Comparison of ENCODE assay signal across 17 cellular contexts in the genomic region with DNA sequence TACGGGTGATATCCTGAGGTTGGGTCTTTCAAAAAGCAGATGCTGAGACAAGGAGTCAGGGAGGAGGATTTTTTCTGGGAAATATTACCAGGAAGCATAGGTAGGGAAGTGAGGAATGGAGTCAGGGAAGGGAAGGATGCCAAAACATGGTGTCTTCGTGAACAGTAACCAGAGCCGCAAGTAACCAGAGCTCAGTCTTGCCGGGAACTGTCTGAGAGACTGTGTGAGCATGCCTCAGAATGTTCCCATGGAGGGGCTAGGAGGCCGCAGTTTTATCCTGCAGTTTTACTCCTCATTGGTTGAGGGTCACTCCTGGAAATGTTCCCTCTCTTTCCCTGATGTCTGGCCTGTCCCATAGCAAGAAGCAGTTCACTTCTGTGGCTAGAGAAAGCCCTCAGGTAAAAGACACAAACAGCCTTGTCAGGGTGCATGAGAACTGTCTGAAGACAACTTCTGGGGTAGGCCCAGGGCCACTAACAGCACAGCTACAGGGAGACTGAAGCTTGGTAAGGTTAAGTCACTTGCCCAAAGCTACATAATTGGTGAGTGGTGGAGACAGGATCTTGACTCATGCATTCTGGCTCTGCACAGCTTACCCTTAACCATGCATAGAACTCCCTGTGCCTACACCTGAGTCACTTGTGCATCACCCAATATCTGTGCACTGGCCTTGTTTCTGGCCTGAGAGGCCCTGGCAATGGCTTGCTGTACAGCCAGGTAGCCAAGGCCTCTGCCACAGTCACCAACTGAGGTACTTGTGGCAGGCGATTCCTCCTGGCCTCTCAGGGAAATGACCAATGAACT.
"Had no signal": no experiment of that assay in that cellular context is flagged by ENCODE, and none has a peak within 500 bp of the region (broad histone marks: within the 10 kb centered on the region; RNA-seq: fewer than 3 reads in every experiment).

No MANE protein-coding gene starts in this region.

- H3K4me1 ChIP-seq: ascending aorta, left lung, stomach, uterus had no signal

- ATAC-seq: activated CD8-positive, alpha-beta T cell treated with anti-CD3 and anti-CD28 coated beads for 36 hours; effector memory CD8-positive, alpha-beta T cell; left lung; natural killer cell had no signal

- H3K36me3 ChIP-seq: ascending aorta, left lung, stomach, thyroid gland, uterus had no signal

- H3K9me3 Mint-ChIP-seq: activated CD8-positive, alpha-beta T cell treated with anti-CD3 and anti-CD28 coated beads for 36 hours; effector memory CD8-positive, alpha-beta T cell; natural killer cell had no signal

- H3K27ac ChIP-seq: ascending aorta, left lung, stomach, thyroid gland, uterus had no signal

- H3K27ac Mint-ChIP-seq: activated CD8-positive, alpha-beta T cell treated with anti-CD3 and anti-CD28 coated beads for 36 hours; activated T-cell treated with anti-CD3 and anti-CD28 coated beads, Interleukin-2, amount 50 U/mL, for 72 hours; effector memory CD8-positive, alpha-beta T cell; memory B cell; natural killer cell had no signal

- H3K4me3 ChIP-seq: ascending aorta, left lung, stomach, thyroid gland, uterus had no signal

- DNase-seq: activated CD8-positive, alpha-beta memory T cell treated with anti-CD3 and anti-CD28 coated beads, Interleukin-2, amount 50 U/mL, for 4 hours; activated CD8-positive, alpha-beta T cell treated with anti-CD3 and anti-CD28 coated beads for 36 hours; activated T-cell treated with anti-CD3 and anti-CD28 coated beads, Interleukin-2, amount 50 U/mL, for 72 hours; cortex of kidney; effector memory CD8-positive, alpha-beta T cell; glutamatergic neuron; left lung; natural killer cell; nucleus accumbens; stimulated activated CD4-positive, alpha-beta T cell treated with anti-CD3 and anti-CD28 coated beads, Interleukin-12 subunit alpha, Interleukin-12 subunit beta, amount 100 ng/mL, for 4 hours; stimulated activated CD4-positive, alpha-beta T cell treated with anti-CD3 and anti-CD28 coated beads, Interleukin-2, amount 100 ng/mL, for 48 hours; stomach; T1000; thyroid gland; uterus had no signal

- H3K9me3 ChIP-seq: ascending aorta, left lung, stomach, thyroid gland, uterus had no signal

- H3K4me1 Mint-ChIP-seq: memory B cell, natural killer cell had no signal

- H3K4me3 Mint-ChIP-seq: activated CD8-positive, alpha-beta T cell treated with anti-CD3 and anti-CD28 coated beads for 36 hours; activated T-cell treated with anti-CD3 and anti-CD28 coated beads, Interleukin-2, amount 50 U/mL, for 72 hours; effector memory CD8-positive, alpha-beta T cell; memory B cell; natural killer cell had no signal

- H3K27me3 ChIP-seq: ascending aorta, left lung, stomach, thyroid gland, uterus had no signal
